In the genomic region with DNA sequence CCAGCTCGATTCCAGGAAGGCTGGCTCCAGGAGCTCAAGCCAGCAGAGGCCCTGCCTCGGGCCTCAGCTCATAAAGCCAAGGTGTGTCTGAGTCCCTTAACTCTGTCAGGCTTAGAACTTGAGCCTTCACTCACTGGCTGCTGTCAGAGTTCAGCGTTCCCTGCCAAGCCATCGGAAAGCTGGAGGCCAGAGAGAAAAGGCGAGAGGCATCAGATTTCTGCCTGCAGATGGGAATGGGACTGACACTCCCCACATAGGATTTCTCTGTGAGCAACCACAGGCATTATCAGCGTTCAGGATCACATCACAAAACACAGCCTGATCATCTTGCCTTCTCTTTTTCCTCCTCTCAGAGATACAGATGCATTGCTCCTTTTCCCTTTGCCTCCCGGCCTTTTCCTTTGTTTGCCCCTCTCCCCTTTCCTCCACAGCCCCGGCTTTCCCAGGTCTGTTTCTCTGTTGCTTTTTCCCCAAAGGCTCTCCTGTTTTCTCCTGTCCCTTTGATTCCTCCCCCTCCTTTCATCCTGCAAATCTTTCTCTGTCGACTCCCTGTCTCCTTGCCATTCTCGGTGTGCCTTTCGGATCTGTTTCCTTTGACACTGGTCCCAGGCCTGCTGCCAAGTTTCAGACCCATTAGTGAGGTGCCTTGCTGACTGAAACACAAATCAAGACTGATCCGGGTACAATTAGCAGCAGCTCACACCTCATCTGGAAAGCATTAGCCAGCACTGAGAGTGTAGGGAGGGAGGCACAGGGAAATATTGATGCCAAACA, we compare ENCODE assay signal across 9 cellular contexts. TPM values are rescaled to one million over a fixed set of nuclear protein-coding genes. Genes with fewer than 3 reads are reported as not detected.
DNase-seq lines count a peak whose midpoint lies in the region; ATAC-seq and TF ChIP-seq lines count a peak whose summit lies in the region.
"Had no signal": no experiment of that assay in that cellular context is flagged by ENCODE, and none has a peak within 500 bp of the region (broad histone marks: within the 10 kb centered on the region; RNA-seq: fewer than 3 reads in every experiment).

No MANE protein-coding gene starts in this region.

- no peaks in the 10 kb centered on the region for H3K27me3 ChIP-seq in A673 (replicated peaks; ENCODE audit: insufficient read depth, low read depth, low read length, poor library complexity)
- H3K27me3 ChIP-seq in mucosa of stomach (ENCODE audit: control insufficient read depth, insufficient read depth, low read length), result no peaks in the 10 kb centered on the region

- peaks cover 29% of the 10 kb centered on the region for H3K4me1 ChIP-seq in A673 (ENCODE audit: insufficient read depth, low read length, poor library complexity, severe bottlenecking)
- H3K4me1 ChIP-seq in mucosa of stomach (ENCODE audit: control insufficient read depth, insufficient read depth, low read length), result no peaks in the 10 kb centered on the region

- ATAC-seq in GM21737 (IDR thresholded peaks at IDR 0.05; ENCODE audit: unreplicated experiment) (no peak), GM18870 (IDR thresholded peaks at IDR 0.05; ENCODE audit: unreplicated experiment) (no peak), GM19455 (IDR thresholded peaks at IDR 0.05; ENCODE audit: unreplicated experiment) (no peak)

- BruUV-seq in A673 (replicated peaks; lab: Mats Ljungman, UMichigan), result no TSS peak

- H3K4me3 ChIP-seq in A673 (ENCODE audit: low read depth, low read length, poor library complexity, severe bottlenecking), result no peak overlapping the region
- H3K4me3 ChIP-seq in mucosa of stomach (ENCODE audit: low read length), result no peak overlapping the region

- intact Hi-C loops in A673 (cut with micrococcal nuclease; ENCODE audit: unreplicated experiment), result no loop called here

- peak; percentile 88 for DNase-seq in A673 (ENCODE audit: low spot score)
- peak; percentile 62 for DNase-seq in NCI-H1436 (lab: John Stamatoyannopoulos, UW)
- peak; percentile 89 for DNase-seq in dedifferentiated amniotic fluid mesenchymal stem cell (ENCODE audit: extremely low spot score)
- no peak for DNase-seq in NK-92 (lab: John Stamatoyannopoulos, UW; ENCODE audit: unreplicated experiment)
- DNase-seq: CD4-positive, CD25-positive, alpha-beta regulatory T cell had no signal

- no peak for TF ChIP-seq CTCF in A673 (conservative IDR thresholded peaks at IDR 0.05; ENCODE audit: low read depth, low read length)

- peak overlapping the region; percentile 18 for H3K27ac ChIP-seq in A673 (ENCODE audit: low read depth, low read length, poor library complexity, severe bottlenecking)

- POLR2A ChIA-PET in A673 (lab: Charles Lee; ENCODE audit: low non-redundant PET), result no interaction called here

- peak overlapping the region; percentile 35 for H3K9ac ChIP-seq in mucosa of stomach (ENCODE audit: low read length)

- H3K9me3 ChIP-seq in A673 (ENCODE audit: low read depth, low read length, poor library complexity, severe bottlenecking), result no peaks in the 10 kb centered on the region
- H3K9me3 ChIP-seq in mucosa of stomach (ENCODE audit: control insufficient read depth, low read length), result no peaks in the 10 kb centered on the region

- H3K36me3 ChIP-seq in A673 (ENCODE audit: insufficient read depth, low read length, poor library complexity, severe bottlenecking) (no peaks in the 10 kb centered on the region), mucosa of stomach (ENCODE audit: control insufficient read depth, insufficient read depth, low read length) (no peaks in the 10 kb centered on the region)

- CTCF ChIA-PET in A673 (lab: Charles Lee), result no interaction called here

RNA-seq across cellular contexts. Expression of a gene that starts 44.5 kb away (rescaled TPM):
- total RNA-seq in A673 (2021), result 1.2 and 1.7 TPM in 2 replicates
- total RNA-seq: CD4-positive, CD25-positive, alpha-beta regulatory T cell had no signal
